Comparison of ENCODE assay signal across 29 cellular contexts in genomic region chr4:176272799-176273198, GRCh38. TPM values are rescaled to one million over a fixed set of nuclear protein-coding genes. Genes with fewer than 3 reads are reported as not detected.
DNase-seq lines count a peak whose midpoint lies in the region; ATAC-seq and TF ChIP-seq lines count a peak whose summit lies in the region.
"Had no signal": no experiment of that assay in that cellular context is flagged by ENCODE, and none has a peak within 500 bp of the region (broad histone marks: within the 10 kb centered on the region; RNA-seq: fewer than 3 reads in every experiment).

No MANE protein-coding gene starts in this region.

- H3K4me3 ChIP-seq in IMR-90 (ENCODE audit: insufficient read depth, low read depth, low read length) (no peak overlapping the region), skeletal muscle tissue (ENCODE audit: low read length in 3 of 3) (no peak overlapping the region)
- H3K4me3 ChIP-seq: A549, HAP-1, SK-N-MC had no signal

- H3K36me3 ChIP-seq in IMR-90 (ENCODE audit: control insufficient read depth, insufficient read depth, low read length) = no peaks in the 10 kb centered on the region
- H3K36me3 ChIP-seq in skeletal muscle tissue (ENCODE audit: control insufficient read depth in 3 of 3, insufficient read depth in 3 of 3, low read length in 3 of 3) = peaks cover 0 to 1% (median 0%) of the 10 kb centered on the region in 3 donors
- H3K36me3 ChIP-seq: HAP-1 had no signal

- H3K27ac Mint-ChIP-seq in chondrocyte (ENCODE audit: unreplicated experiment) = peak overlapping the region; percentile 32
- H3K27ac Mint-ChIP-seq: CD8-positive, alpha-beta T cell had no signal

- no peaks in the 10 kb centered on the region for H3K27me3 ChIP-seq in IMR-90 (ENCODE audit: control insufficient read depth, insufficient read depth, low read length)
- H3K27me3 ChIP-seq in skeletal muscle tissue (ENCODE audit: control insufficient read depth in 3 of 3, insufficient read depth in 3 of 3, low read length in 3 of 3) = no peaks in the 10 kb centered on the region

- H3K9me3 Mint-ChIP-seq in chondrocyte (ENCODE audit: low read depth) = peaks cover 2% of the 10 kb centered on the region
- H3K9me3 Mint-ChIP-seq: CD8-positive, alpha-beta T cell had no signal

- peak overlapping the region; percentile 99 for H2BK120ac ChIP-seq in IMR-90 (ENCODE audit: low read depth, low read length)

- dilution Hi-C loops in IMR-90 (cut with HindIII; ENCODE audit: low sequenced_read_pairs, unreplicated experiment) = no loop called here

- no peak for TF ChIP-seq CTCF in IMR-90 (conservative IDR thresholded peaks at IDR 0.05; ENCODE audit: low read depth, low read length)
- TF ChIP-seq CTCF in chondrocyte (IDR thresholded peaks at IDR 0.05) = no peak

- peak overlapping the region; percentile 100 for H2BK5ac ChIP-seq in IMR-90 (ENCODE audit: low read depth, low read length, poor library complexity, severe bottlenecking)

- H3K14ac ChIP-seq in IMR-90 (replicated peaks; ENCODE audit: low read depth, low read length) = peak overlapping the region; percentile 24

- no peak for TF ChIP-seq RAD21 in IMR-90 (IDR thresholded peaks at IDR 0.05; ENCODE audit: low read length)

- H2BK15ac ChIP-seq in IMR-90 (ENCODE audit: low read depth, low read length) = peak overlapping the region; percentile 88; the same call in 2 of the 3 replicates

- H2AK9ac ChIP-seq in IMR-90 (replicated peaks; ENCODE audit: low read depth, low read length, poor library complexity) = no peak overlapping the region

- no CpG with 5 or more reads among the region's 3 CpGs for WGBS in IMR-90 (ENCODE audit: extremely low coverage in 2 of 2, insufficient read length in 1 of 2), 2 experiments

- BruUV-seq in IMR-90 (replicated peaks; lab: Mats Ljungman, UMichigan) = no TSS peak

- H4K5ac ChIP-seq in IMR-90 (ENCODE audit: low read depth, low read length) = peak overlapping the region; percentile 64; the same call in 1 of the 2 replicates

- H2BK20ac ChIP-seq in IMR-90 (ENCODE audit: low read depth, low read length) = peak overlapping the region; percentile 99

- no peak for ATAC-seq in IMR-90 (ENCODE audit: low read depth)
- ATAC-seq: A549; CD8-positive, alpha-beta T cell had no signal

- no peaks in the 10 kb centered on the region for H4K20me1 ChIP-seq in IMR-90 (ENCODE audit: insufficient read depth, low read length)

- in situ Hi-C loops in IMR-90 (cut with MboI; ENCODE audit: low sequenced_read_pairs) = loop anchor here (10.0 kb wide), 1 partner anchor 78 kb away; the partner anchor contains the start of gene SPATA4

- no peak for TF ChIP-seq POLR2A in IMR-90 (IDR thresholded peaks at IDR 0.05; ENCODE audit: low read depth, low read length)

- no peak overlapping the region for H3K4me2 ChIP-seq in IMR-90 (ENCODE audit: low read depth, low read length)

- peak overlapping the region; percentile 25; the same call in 1 of the 2 replicates for H2AK5ac ChIP-seq in IMR-90 (ENCODE audit: low read depth, low read length)

- peaks cover 8% of the 10 kb centered on the region for H3K4me1 ChIP-seq in IMR-90 (ENCODE audit: control insufficient read depth, insufficient read depth, low read length)
- peaks cover 0 to 22% (median 9%) of the 10 kb centered on the region in 3 donors for H3K4me1 ChIP-seq in skeletal muscle tissue (ENCODE audit: control insufficient read depth in 3 of 3, insufficient read depth in 3 of 3, low read length in 3 of 3)
- H3K4me1 ChIP-seq: Caco-2 had no signal

- H4K8ac ChIP-seq in IMR-90 (ENCODE audit: low read depth in 2 of 2, low read length in 2 of 2) = peak overlapping the region; percentile 48 to 91; a peak in 2 of 4 replicates

- peak overlapping the region; percentile 92; the same call in 1 of the 2 replicates for H3K4ac ChIP-seq in IMR-90 (ENCODE audit: low read depth, low read length)

- H3K9ac ChIP-seq in IMR-90 (ENCODE audit: low read depth, low read length) (no peak overlapping the region), skeletal muscle tissue (ENCODE audit: low read depth in 1 of 3, low read length in 3 of 3) (no peak overlapping the region)

- H3K36me3 Mint-ChIP-seq in chondrocyte (ENCODE audit: low read depth) = no peaks in the 10 kb centered on the region
- H3K36me3 Mint-ChIP-seq: CD8-positive, alpha-beta T cell had no signal

- peak overlapping the region; percentile 100 for H3K18ac ChIP-seq in IMR-90 (ENCODE audit: low read depth, low read length)

- peaks cover 66% of the 10 kb centered on the region for H3K4me1 Mint-ChIP-seq in chondrocyte (ENCODE audit: low read depth)

- H3K27me3 Mint-ChIP-seq in chondrocyte (ENCODE audit: low read depth) = no peaks in the 10 kb centered on the region

- no peak overlapping the region for H3K56ac ChIP-seq in IMR-90 (ENCODE audit: extremely low read depth, insufficient read depth, low read length)

- no peak overlapping the region for H3K23ac ChIP-seq in IMR-90 (ENCODE audit: low read depth, low read length)

- no peak overlapping the region for H2AFZ ChIP-seq in IMR-90 (replicated peaks; ENCODE audit: low read length, poor library complexity)

- peak overlapping the region; percentile 48 for H4K91ac ChIP-seq in IMR-90 (ENCODE audit: insufficient read depth, low read depth, low read length)

- intact Hi-C loops in IMR-90 (cut with micrococcal nuclease) = no loop called here

- no peak overlapping the region for H3K4me3 Mint-ChIP-seq in chondrocyte (ENCODE audit: unreplicated experiment)
- H3K4me3 Mint-ChIP-seq: CD8-positive, alpha-beta T cell had no signal

- CTCF ChIA-PET in IMR-90 (lab: Yijun Ruan, JAX) = interaction anchor here (0.7 kb wide), 1 partner anchor 470 kb away, joined by 5 read pairs; no protein-coding TSS in a partner anchor

- POLR2A ChIA-PET in IMR-90 (lab: Charles Lee; ENCODE audit: unreplicated experiment) = interaction anchor here (0.6 kb wide), 1 partner anchor 914 kb away, joined by 7 read pairs; no protein-coding TSS in a partner anchor

- peak overlapping the region; percentile 70; the same call in 1 of the 2 replicates for H3K27ac ChIP-seq in IMR-90 (ENCODE audit: insufficient read depth, low read length)
- H3K27ac ChIP-seq in skeletal muscle tissue (ENCODE audit: low read depth, low read length) = peak overlapping the region; percentile 93
- H3K27ac ChIP-seq: RWPE1, SK-N-MC had no signal

- peaks cover 0 to 2% of the 10 kb centered on the region in 2 experiments; a peak in 1 of 4 replicates for H3K79me1 ChIP-seq in IMR-90 (ENCODE audit: low read depth in 1 of 2, low read length in 2 of 2)

- H3K9me3 ChIP-seq in IMR-90 (ENCODE audit: control insufficient read depth, insufficient read depth, low read length) (no peaks in the 10 kb centered on the region), skeletal muscle tissue (ENCODE audit: control insufficient read depth in 3 of 3, low read length in 3 of 3) (no peaks in the 10 kb centered on the region)
- H3K9me3 ChIP-seq: A549, Caco-2, HAP-1 had no signal

- H3K9me1 ChIP-seq in IMR-90 (ENCODE audit: insufficient read depth, low read length) = peaks cover 7% of the 10 kb centered on the region

- no peak for DNase-seq in IMR-90
- DNase-seq in chondrocyte (ENCODE audit: low spot score) = no peak
- DNase-seq in myocyte (ENCODE audit: low read depth) = peak; percentile 11
- DNase-seq in activated CD4-positive, CD25-positive, alpha-beta regulatory T cell (lab: John Stamatoyannopoulos, UW) = no peak
- no peak for DNase-seq in NCI-H526 treated with DMSO at 0.1 percent for 48 hours (lab: John Stamatoyannopoulos, UW)
- DNase-seq in NCI-H2029 treated with DMSO at 0.1 percent for 48 hours (lab: John Stamatoyannopoulos, UW) = no peak
- DNase-seq: C1 segment of cervical spinal cord; Caco-2; CD8-positive, alpha-beta T cell; DMS 273 treated with DMSO at 0.1 percent for 48 hours; DMS79 treated with DMSO at 0.1 percent for 48 hours; GF-D8; GOT3; Kasumi-1; MV-4-11; NCI-H1105; NCI-H1436 treated with DMSO at 0.1 percent for 48 hours; NCI-H187 treated with DMSO at 0.1 percent for 48 hours; NCI-H2107; NCI-H524; NCI-H774; SHP77 treated with DMSO at 0.1 percent for 48 hours had no signal

TF ChIP-seq in IMR-90, 13 proteins besides CTCF, POLR2A, EP300 and RAD21 (continues in another document):
- TF ChIP-seq NFE2L2 (IDR thresholded peaks at IDR 0.05; ENCODE audit: low read depth, low read length) (no peak), CHD1 (IDR thresholded peaks at IDR 0.05; ENCODE audit: low read depth, low read length) (no peak), ELK1 (IDR thresholded peaks at IDR 0.05; ENCODE audit: borderline replicate concordance, low read depth, low read length) (no peak), BHLHE40 (IDR thresholded peaks at IDR 0.05; ENCODE audit: low read depth, low read length) (no peak), MXI1 (IDR thresholded peaks at IDR 0.05; ENCODE audit: borderline replicate concordance, low read depth, low read length) (no peak)
- TF ChIP-seq, protein P1, sequence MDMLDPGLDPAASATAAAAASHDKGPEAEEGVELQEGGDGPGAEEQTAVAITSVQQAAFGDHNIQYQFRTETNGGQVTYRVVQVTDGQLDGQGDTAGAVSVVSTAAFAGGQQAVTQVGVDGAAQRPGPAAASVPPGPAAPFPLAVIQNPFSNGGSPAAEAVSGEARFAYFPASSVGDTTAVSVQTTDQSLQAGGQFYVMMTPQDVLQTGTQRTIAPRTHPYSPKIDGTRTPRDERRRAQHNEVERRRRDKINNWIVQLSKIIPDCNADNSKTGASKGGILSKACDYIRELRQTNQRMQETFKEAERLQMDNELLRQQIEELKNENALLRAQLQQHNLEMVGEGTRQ (IDR thresholded peaks at IDR 0.05; ENCODE audit: low read depth, low read length) = no peak

RNA-seq across cellular contexts. Expression of gene ASB5, which starts 3.8 kb away (rescaled TPM):
- 0.18 and 0.56 TPM in 2 replicates for total RNA-seq in IMR-90 (2012; rRNA removed)
- 0.21 and 0.32 TPM in 2 replicates for polyA plus RNA-seq in IMR-90 (2012; rRNA removed)
- 0.08 and 0.11 TPM in 2 replicates for polyA plus RNA-seq in IMR-90 (2012; cell fraction: cytosol; rRNA removed)
- 0.04 and 0.38 TPM in 2 replicates for polyA plus RNA-seq in IMR-90 (2012; cell fraction: nucleus; rRNA removed; ENCODE audit: low replicate concordance)
- total RNA-seq in chondrocyte = 0.90 TPM in 1 of 3 replicates, not detected in the others
- 1,422 and 1,483 TPM in 2 replicates for total RNA-seq in myocyte
- 340 TPM for polyA plus RNA-seq in myocyte (2012)
- 77.8 TPM for total RNA-seq in skeletal muscle tissue
- total RNA-seq: Caco-2; CD8-positive, alpha-beta T cell; HT-29; MCF 10A had no signal
- polyA plus RNA-seq: A549 had no signal

RNA-seq across cellular contexts. Expression of gene SPCS3, which starts 47.0 kb away (rescaled TPM):
- 77.4 and 131 TPM in 2 replicates for total RNA-seq in IMR-90 (2012; rRNA removed)
- polyA plus RNA-seq in IMR-90 (2012; rRNA removed) = 32.8 and 41.6 TPM in 2 replicates
- polyA plus RNA-seq in IMR-90 (2012; cell fraction: cytosol; rRNA removed) = 24.2 and 40.4 TPM in 2 replicates
- 26.7 and 37.4 TPM in 2 replicates for polyA plus RNA-seq in IMR-90 (2012; cell fraction: nucleus; rRNA removed; ENCODE audit: low replicate concordance)
- total RNA-seq in chondrocyte = 114 to 154 TPM (median 122 TPM) in 3 replicates
- total RNA-seq in myocyte = 81.0 and 94.7 TPM in 2 replicates
- 64.2 TPM for polyA plus RNA-seq in myocyte (2012)
- total RNA-seq in skeletal muscle tissue = 47.5 TPM

Comparison
In these comparisons a context has a peak if more than half of its experiments do, and no peak if none do; other contexts are left out.
1. RNA of gene ASB5, which starts 3.8 kb away (total RNA-seq): 1,422 to 1,483 TPM in myocyte and 77.8 TPM in skeletal muscle tissue (single experiment); 0.90 TPM in chondrocyte and 0.18 to 0.56 TPM in IMR-90; every median in the first group is over 10 times any median in the second.